In genomic region chr18:5295231-5295920, GRCh38 we compare ENCODE assay signal across 7 cellular contexts. TPM values are rescaled to one million over a fixed set of nuclear protein-coding genes. Genes with fewer than 3 reads are reported as not detected.
DNase-seq lines count a peak whose midpoint lies in the region; ATAC-seq and TF ChIP-seq lines count a peak whose summit lies in the region.

Gene ZBTB14 (minus strand): TSS chr18:5295726. CDS start chr18:5293246, 2,480 bp downstream.

- no peak for TF ChIP-seq CTCF in GM13977 (IDR thresholded peaks at IDR 0.05; ENCODE audit: extremely low read depth, insufficient read depth, missing control alignments)
- no peak for TF ChIP-seq CTCF in HCT116 (IDR thresholded peaks at IDR 0.05 in 2 of 3, conservative IDR thresholded peaks at IDR 0.05 in 1 of 3; ENCODE audit: borderline replicate concordance in 1 of 3, insufficient read depth in 1 of 3, low read depth in 2 of 3, low read length in 2 of 3)

- no TSS peak for BruUV-seq in HCT116 (replicated peaks; lab: Mats Ljungman, UMichigan)

- H3K27me3 ChIP-seq in HCT116 (ENCODE audit: insufficient read depth, low read length) (peaks cover under 1% of the 10 kb centered on the region; the same call in 1 of the 2 replicates), layer of hippocampus (ENCODE audit: control insufficient read depth, insufficient read depth, low read length) (no peaks in the 10 kb centered on the region)

- TF ChIP-seq POLR2A in HCT116 (IDR thresholded peaks at IDR 0.05; ENCODE audit: borderline replicate concordance, extremely low read depth, insufficient read depth, insufficient read length), result no peak

- H3K27ac ChIP-seq in HCT116 (ENCODE audit: low read depth, low read length), result peak within 1 kb of the TSS; percentile 98
- peak within 1 kb of the TSS; percentile 97 for H3K27ac ChIP-seq in cingulate gyrus (ENCODE audit: low read depth, low read length)
- H3K27ac ChIP-seq in layer of hippocampus (ENCODE audit: low read depth, low read length), result peak within 1 kb of the TSS; percentile 96

- no peak within 1 kb of the TSS for H2AFZ ChIP-seq in HCT116 (ENCODE audit: low read depth, low read length, poor library complexity, severe bottlenecking)

- H3K9me2 ChIP-seq in HCT116 (ENCODE audit: insufficient read depth), result no peaks in the 10 kb centered on the region

- peaks cover 7% of the 10 kb centered on the region; the same call in 1 of the 2 replicates for H3K79me2 ChIP-seq in HCT116 (ENCODE audit: insufficient read depth, low read length)

- peak within 1 kb of the TSS; percentile 72 to 76 for H3K4me3 ChIP-seq in HCT116 (replicated peaks in 1 of 2; ENCODE audit: low read depth in 1 of 2, low read length in 2 of 2)

- CTCF ChIA-PET in HCT116 (lab: Charles Lee), result no interaction called here

- no peaks in the 10 kb centered on the region for H3K9me3 ChIP-seq in HCT116 (ENCODE audit: control insufficient read depth in 1 of 2, insufficient read depth in 1 of 2, low read depth in 1 of 2, low read length in 2 of 2)

- no peaks in the 10 kb centered on the region for H4K20me1 ChIP-seq in HCT116 (ENCODE audit: insufficient read depth)

- peak; percentile 61 for ATAC-seq in HCT116

- peaks cover 0 to 15% of the 10 kb centered on the region in 2 experiments; a peak in 2 of 4 replicates for H3K36me3 ChIP-seq in HCT116 (ENCODE audit: control insufficient read depth in 1 of 2, insufficient read depth in 2 of 2, low read length in 2 of 2)

- RAD21 ChIA-PET in HCT116 (lab: Charles Lee; ENCODE audit: low non-redundant PET in 1 of 2, low total read pairs in 2 of 2, uncharacterized antibody in 2 of 2, unreplicated experiment in 2 of 2), result no interaction called here

- peak within 1 kb of the TSS; percentile 94 for H3K4me2 ChIP-seq in HCT116 (ENCODE audit: low read length)

- in situ Hi-C loops in GM13977 (cut with MboI; ENCODE audit: low pct_unique_long_range_greater_than_20kb, low sequenced_read_pairs, unreplicated experiment), result no loop called here

- TF ChIP-seq RAD21 in HCT116 (IDR thresholded peaks at IDR 0.05; ENCODE audit: low read depth), result no peak

- peaks cover 15 to 19% of the 10 kb centered on the region in 2 experiments for H3K4me1 ChIP-seq in HCT116 (ENCODE audit: control insufficient read depth in 1 of 2, insufficient read depth in 2 of 2, low read length in 2 of 2)

- POLR2A ChIA-PET in HCT116 (lab: Charles Lee), result no interaction called here

- H3K9ac ChIP-seq in HCT116 (ENCODE audit: low read length), result peak within 1 kb of the TSS; percentile 74

- DNase-seq in GM13977 (ENCODE audit: low spot score), result peak; percentile 86
- no peak for DNase-seq in HCT116 (ENCODE audit: low read depth, low spot score)
- peak; percentile 67 for DNase-seq in NAMALWA (ENCODE audit: low spot score)
- peak; percentile 59 to 70 for DNase-seq in activated CD4-positive, alpha-beta T cell treated with anti-CD3 and anti-CD28 coated beads for 4 hours
- DNase-seq in stimulated activated CD4-positive, alpha-beta T cell treated with anti-CD3 and anti-CD28 coated beads, Interleukin-1b, Interleukin-23, amount 100 ng/mL, for 4 hours (ENCODE audit: low read depth in 2 of 2), result peak; percentile 46 to 71

- intact Hi-C loops in HCT116 (cut with micrococcal nuclease), result no loop called here

TF ChIP-seq in HCT116, 20 proteins besides CTCF, POLR2A, EP300 and RAD21:
- TF ChIP-seq POLR2AphosphoS5 (IDR thresholded peaks at IDR 0.05; ENCODE audit: low read depth, low read length) (no peak), SRF (IDR thresholded peaks at IDR 0.05; ENCODE audit: low read depth) (no peak), MAX (IDR thresholded peaks at IDR 0.05) (no peak), JUND (IDR thresholded peaks at IDR 0.05) (no peak), CEBPB (IDR thresholded peaks at IDR 0.05; ENCODE audit: low read depth) (no peak), ZFX (IDR thresholded peaks at IDR 0.05) (peak; percentile 36), EGR1 (IDR thresholded peaks at IDR 0.05; ENCODE audit: low read depth) (no peak)

RNA-seq across cellular contexts. Expression of gene ZBTB14, which starts in this region (rescaled TPM):
- total RNA-seq in HCT116 (2021; ENCODE audit: unreplicated experiment), result 8.2 TPM
- polyA plus RNA-seq in HCT116 (2012), result 3.6 and 4.8 TPM in 2 replicates
